ENCODE assay signal across 17 cellular contexts in genomic region chr2:132424526-132425121, GRCh38. TPM values are rescaled to one million over a fixed set of nuclear protein-coding genes. Genes with fewer than 3 reads are reported as not detected.
DNase-seq lines count a peak whose midpoint lies in the region; ATAC-seq, FAIRE-seq and TF ChIP-seq lines count a peak whose summit lies in the region.
"Had no signal": no experiment of that assay in that cellular context is flagged by ENCODE, and none has a peak within 500 bp of the region (broad histone marks: within the 10 kb centered on the region; RNA-seq: fewer than 3 reads in every experiment).

No MANE protein-coding gene starts in this region.

- ATAC-seq in gastroesophageal sphincter (peak; percentile 83), HG03469 (IDR thresholded peaks at IDR 0.05; ENCODE audit: unreplicated experiment) (no peak)

- H3K27ac Mint-ChIP-seq in astrocyte (ENCODE audit: unreplicated experiment): no peak overlapping the region
- no peak overlapping the region for H3K27ac Mint-ChIP-seq in activated T-cell treated with anti-CD3 and anti-CD28 coated beads, Interleukin-2, amount 50 U/mL, for 24 hours
- H3K27ac Mint-ChIP-seq: activated CD4-positive, alpha-beta memory T cell treated with anti-CD3 and anti-CD28 coated beads, Interleukin-2, amount 10 ng/mL, durations not matched to agents 7 days and 5 days; activated naive CD4-positive, alpha-beta T cell treated with anti-CD3 and anti-CD28 coated beads, Interleukin-2, amount 10 ng/mL, durations not matched to agents 7 days and 5 days had no signal

- H3K9me3 ChIP-seq in astrocyte (ENCODE audit: insufficient read depth, low read depth, low read length) (no peaks in the 10 kb centered on the region), gastroesophageal sphincter (no peaks in the 10 kb centered on the region), prostate gland (no peaks in the 10 kb centered on the region)
- H3K9me3 ChIP-seq: tibial nerve had no signal

- H3K36me3 ChIP-seq in astrocyte (ENCODE audit: insufficient read depth, low read length): no peaks in the 10 kb centered on the region
- no peaks in the 10 kb centered on the region for H3K36me3 ChIP-seq in gastroesophageal sphincter
- H3K36me3 ChIP-seq in prostate gland: no peaks in the 10 kb centered on the region
- H3K36me3 ChIP-seq: tibial nerve had no signal

- TF ChIP-seq EP300 in gastroesophageal sphincter (IDR thresholded peaks at IDR 0.05): no peak

- H3K4me2 ChIP-seq in astrocyte (ENCODE audit: low read length): no peak overlapping the region

- intact Hi-C loops in prostate gland (cut with DNase I): no loop called here

- peaks cover 14% of the 10 kb centered on the region for H3K4me1 Mint-ChIP-seq in astrocyte (ENCODE audit: low read depth, unreplicated experiment)
- no peaks in the 10 kb centered on the region for H3K4me1 Mint-ChIP-seq in activated T-cell treated with anti-CD3 and anti-CD28 coated beads, Interleukin-2, amount 50 U/mL, for 24 hours (ENCODE audit: low read depth)
- H3K4me1 Mint-ChIP-seq: activated CD4-positive, alpha-beta memory T cell treated with anti-CD3 and anti-CD28 coated beads, Interleukin-2, amount 10 ng/mL, durations not matched to agents 7 days and 5 days; activated naive CD4-positive, alpha-beta T cell treated with anti-CD3 and anti-CD28 coated beads, Interleukin-2, amount 10 ng/mL, durations not matched to agents 7 days and 5 days had no signal

- H4K20me1 ChIP-seq in astrocyte (ENCODE audit: insufficient read depth, low read length): no peaks in the 10 kb centered on the region

- WGBS in gastroesophageal sphincter (ENCODE audit: low coverage in 1 of 2), 2 donors: 65 to 66% methylated on average over 3 to 5 of the region's 5 CpGs
- 80% methylated on average over 5 of the region's 5 CpGs for whole genome bisulfite sequencing in prostate gland

- no peak overlapping the region for H3K4me3 ChIP-seq in astrocyte (ENCODE audit: insufficient read depth, low read depth, low read length)
- H3K4me3 ChIP-seq in gastroesophageal sphincter: no peak overlapping the region
- H3K4me3 ChIP-seq in prostate gland: no peak overlapping the region
- H3K4me3 ChIP-seq: tibial nerve had no signal

- TF ChIP-seq CTCF in astrocyte (IDR thresholded peaks at IDR 0.05; ENCODE audit: insufficient read depth, low read depth, low read length): no peak
- no peak for TF ChIP-seq CTCF in gastroesophageal sphincter (IDR thresholded peaks at IDR 0.05)
- TF ChIP-seq CTCF in prostate gland (IDR thresholded peaks at IDR 0.05): no peak

- H3K36me3 Mint-ChIP-seq in astrocyte (ENCODE audit: low read depth, unreplicated experiment): peaks cover 3% of the 10 kb centered on the region
- no peaks in the 10 kb centered on the region for H3K36me3 Mint-ChIP-seq in activated T-cell treated with anti-CD3 and anti-CD28 coated beads, Interleukin-2, amount 50 U/mL, for 24 hours (ENCODE audit: low read depth)
- H3K36me3 Mint-ChIP-seq: activated naive CD4-positive, alpha-beta T cell treated with anti-CD3 and anti-CD28 coated beads, Interleukin-2, amount 10 ng/mL, durations not matched to agents 7 days and 5 days had no signal

- H3K9ac ChIP-seq in astrocyte (ENCODE audit: low read length): no peak overlapping the region

- peak; percentile 46 for DNase-seq in AG08396 (ENCODE audit: low spot score)
- DNase-seq in astrocyte (ENCODE audit: low read depth): peak; percentile 58
- peak; percentile 34 for DNase-seq in non-pigmented ciliary epithelial cell (ENCODE audit: low read depth)
- DNase-seq in activated T-cell treated with anti-CD3 and anti-CD28 coated beads, Interleukin-2, amount 50 U/mL, for 24 hours: no peak
- no peak for DNase-seq in prostate gland (ENCODE audit: low spot score)
- DNase-seq in stimulated activated CD4-positive, alpha-beta T cell treated with anti-CD3 and anti-CD28 coated beads, Interleukin-4, amount 100 ng/mL, for 4 hours: no peak
- DNase-seq: activated CD4-positive, alpha-beta memory T cell treated with anti-CD3 and anti-CD28 coated beads, Interleukin-2, amount 10 ng/mL, durations not matched to agents 7 days and 5 days; activated naive CD4-positive, alpha-beta T cell treated with anti-CD3 and anti-CD28 coated beads, Interleukin-2, amount 10 ng/mL, durations not matched to agents 7 days and 5 days; cortex of kidney; DMS79; GOT3; NCI-H1417 treated with DMSO at 0.1 percent for 48 hours; NCI-H524 had no signal

- H3K27ac ChIP-seq in astrocyte (ENCODE audit: low read depth, low read length) (no peak overlapping the region), gastroesophageal sphincter (no peak overlapping the region), prostate gland (no peak overlapping the region)
- H3K27ac ChIP-seq: tibial nerve had no signal

- no peak overlapping the region for H3K4me3 Mint-ChIP-seq in astrocyte (ENCODE audit: unreplicated experiment)
- no peak overlapping the region for H3K4me3 Mint-ChIP-seq in activated T-cell treated with anti-CD3 and anti-CD28 coated beads, Interleukin-2, amount 50 U/mL, for 24 hours
- H3K4me3 Mint-ChIP-seq: activated CD4-positive, alpha-beta memory T cell treated with anti-CD3 and anti-CD28 coated beads, Interleukin-2, amount 10 ng/mL, durations not matched to agents 7 days and 5 days; activated naive CD4-positive, alpha-beta T cell treated with anti-CD3 and anti-CD28 coated beads, Interleukin-2, amount 10 ng/mL, durations not matched to agents 7 days and 5 days had no signal

- H3K79me2 ChIP-seq in astrocyte (ENCODE audit: insufficient read depth, low read length): peaks cover 20% of the 10 kb centered on the region

- H3K27me3 ChIP-seq in astrocyte (ENCODE audit: insufficient read depth, low read length) (no peaks in the 10 kb centered on the region), gastroesophageal sphincter (no peaks in the 10 kb centered on the region), prostate gland (replicated peaks; ENCODE audit: insufficient read depth) (no peaks in the 10 kb centered on the region)
- H3K27me3 ChIP-seq: tibial nerve had no signal

- H2AFZ ChIP-seq in astrocyte (ENCODE audit: low read depth, low read length): no peak overlapping the region

- no peak for TF ChIP-seq POLR2A in gastroesophageal sphincter (IDR thresholded peaks at IDR 0.05)
- TF ChIP-seq POLR2A in prostate gland (IDR thresholded peaks at IDR 0.05): no peak

- no peaks in the 10 kb centered on the region for H3K4me1 ChIP-seq in astrocyte (ENCODE audit: insufficient read depth, low read length)
- H3K4me1 ChIP-seq in gastroesophageal sphincter: no peaks in the 10 kb centered on the region
- no peaks in the 10 kb centered on the region for H3K4me1 ChIP-seq in prostate gland (replicated peaks)

- peaks cover 3% of the 10 kb centered on the region for H3K9me3 Mint-ChIP-seq in astrocyte (ENCODE audit: unreplicated experiment)
- peaks cover under 1% of the 10 kb centered on the region for H3K9me3 Mint-ChIP-seq in activated T-cell treated with anti-CD3 and anti-CD28 coated beads, Interleukin-2, amount 50 U/mL, for 24 hours

- FAIRE-seq in astrocyte (lab: Jason Lieb, UNC): no peak
- FAIRE-seq: GM12892 had no signal

- peaks cover 2% of the 10 kb centered on the region for H3K27me3 Mint-ChIP-seq in astrocyte (ENCODE audit: low read depth, unreplicated experiment)
- H3K27me3 Mint-ChIP-seq in activated T-cell treated with anti-CD3 and anti-CD28 coated beads, Interleukin-2, amount 50 U/mL, for 24 hours: no peaks in the 10 kb centered on the region
- H3K27me3 Mint-ChIP-seq: activated CD4-positive, alpha-beta memory T cell treated with anti-CD3 and anti-CD28 coated beads, Interleukin-2, amount 10 ng/mL, durations not matched to agents 7 days and 5 days; activated naive CD4-positive, alpha-beta T cell treated with anti-CD3 and anti-CD28 coated beads, Interleukin-2, amount 10 ng/mL, durations not matched to agents 7 days and 5 days had no signal

RNA-seq across cellular contexts. Expression of gene GPR39, which starts 8.0 kb away (rescaled TPM):
- total RNA-seq in astrocyte (4.0 and 4.4 TPM in 2 replicates), gastroesophageal sphincter (1 to 10 TPM in 1 of 4 donors, under 1 TPM in 2, not detected in 1; 0.46 to 2.6 (median 0.69) TPM), prostate gland (1 to 10 TPM; 3.6 to 5.3 TPM)
- total RNA-seq: activated CD4-positive, alpha-beta memory T cell treated with anti-CD3 and anti-CD28 coated beads, Interleukin-2, amount 10 ng/mL, durations not matched to agents 7 days and 5 days had no signal

Comparison
In these comparisons a context has a peak if more than half of its experiments do, and no peak if none do; other contexts are left out.
1. DNase-seq: peak in AG08396 (single experiment), astrocyte (single experiment) and non-pigmented ciliary epithelial cell (single experiment); none in activated T-cell treated with anti-CD3 and anti-CD28 coated beads, Interleukin-2, amount 50 U/mL, for 24 hours (single experiment), prostate gland (single experiment) and stimulated activated CD4-positive, alpha-beta T cell treated with anti-CD3 and anti-CD28 coated beads, Interleukin-4, amount 100 ng/mL, for 4 hours (0 of 2).